13 cellular contexts compared by ENCODE assay signal in the genomic region with DNA sequence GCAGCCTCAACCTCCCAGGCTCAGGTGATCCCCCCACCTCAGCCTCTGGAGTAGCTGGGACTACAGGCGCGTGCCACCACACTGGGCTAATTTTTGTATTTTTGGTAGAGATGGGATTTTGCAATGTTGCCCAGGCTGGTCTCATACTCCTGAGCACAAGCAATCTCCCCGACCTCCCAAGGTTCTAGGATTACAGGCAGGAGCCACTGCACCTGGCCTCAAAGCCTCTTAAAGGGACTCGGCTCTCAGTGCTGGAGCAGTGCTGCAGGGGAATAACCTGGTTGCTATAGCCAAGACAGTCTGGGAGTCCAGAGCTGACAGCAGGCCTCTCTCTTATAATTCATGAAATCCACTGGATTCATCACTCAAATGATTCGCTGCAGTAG. TPM values are rescaled to one million over a fixed set of nuclear protein-coding genes. Genes with fewer than 3 reads are reported as not detected.
"Had no signal": no experiment of that assay in that cellular context is flagged by ENCODE, and none has a peak within 500 bp of the region (broad histone marks: within the 10 kb centered on the region; RNA-seq: fewer than 3 reads in every experiment).

No MANE protein-coding gene starts in this region.

- H3K36me3 ChIP-seq: prostate gland had no signal

- H3K27ac ChIP-seq: adrenal gland, body of pancreas, suprapubic skin had no signal

- H3K4me1 ChIP-seq: adrenal gland, body of pancreas, prostate gland had no signal

- H3K27me3 ChIP-seq: adrenal gland, body of pancreas, sigmoid colon, suprapubic skin had no signal

- ATAC-seq: body of pancreas; naive thymus-derived CD4-positive, alpha-beta T cell had no signal

- DNase-seq: activated naive CD4-positive, alpha-beta T cell treated with anti-CD3 and anti-CD28 coated beads, Interleukin-2, amount 50 U/mL, for 16 hours; activated T-cell treated with anti-CD3 and anti-CD28 coated beads, Interleukin-2, amount 50 U/mL, for 1 hour; erythroblast; naive thymus-derived CD4-positive, alpha-beta T cell; occipital lobe; stimulated activated CD4-positive, alpha-beta T cell treated with anti-CD3 and anti-CD28 coated beads, Interleukin-2, amount 100 ng/mL, for 24 hours; stimulated activated naive CD4-positive, alpha-beta T cell treated with Interleukin-2 at 50 U/mL for 16 hours; T-helper 2 cell had no signal

- H3K4me3 ChIP-seq: adrenal gland, body of pancreas, prostate gland, sigmoid colon, suprapubic skin had no signal

- H3K9me3 ChIP-seq: adrenal gland, body of pancreas, prostate gland, sigmoid colon, suprapubic skin had no signal

RNA-seq across cellular contexts. Expression of gene GHRH, which starts 17.0 kb away (rescaled TPM):
- polyA plus RNA-seq: naive thymus-derived CD4-positive, alpha-beta T cell; sigmoid colon had no signal
